17 cellular contexts compared by ENCODE assay signal in the genomic region with DNA sequence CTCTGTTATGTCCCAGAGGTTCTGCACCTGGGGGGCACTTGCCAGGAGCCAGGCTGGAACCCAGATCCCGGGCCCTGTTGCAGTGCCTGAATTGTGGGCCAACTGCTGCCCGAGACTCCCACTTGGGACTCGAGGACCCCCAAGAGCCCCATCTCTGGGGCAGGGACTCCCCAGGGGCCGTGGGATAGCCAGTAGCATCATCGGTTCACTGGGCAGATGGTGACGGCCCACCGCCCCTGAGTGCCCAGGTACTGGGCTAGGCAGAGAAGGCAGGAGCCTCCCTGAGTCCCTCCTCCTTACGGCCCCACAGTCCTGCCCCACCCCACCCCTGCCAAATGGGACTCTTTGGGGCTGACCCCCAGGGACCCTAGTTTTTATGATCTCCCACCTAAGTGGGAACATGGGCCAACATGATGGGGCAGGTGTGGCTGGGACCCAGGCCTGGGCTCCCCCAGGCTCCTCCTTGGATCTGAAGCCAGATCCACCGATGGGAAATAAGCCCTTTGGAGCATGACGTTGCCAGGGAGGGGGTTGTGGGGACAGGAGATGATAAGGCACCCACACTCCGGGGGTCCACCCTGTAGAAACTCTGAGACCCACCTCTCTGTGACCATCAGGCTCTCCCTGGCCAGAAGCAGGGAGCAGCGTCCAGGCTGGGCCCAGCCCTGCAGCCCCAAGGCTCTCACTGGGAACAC.
DNase-seq lines count a peak whose midpoint lies in the region; ATAC-seq and TF ChIP-seq lines count a peak whose summit lies in the region.
"Had no signal": no experiment of that assay in that cellular context is flagged by ENCODE, and none has a peak within 500 bp of the region (broad histone marks: within the 10 kb centered on the region; RNA-seq: fewer than 3 reads in every experiment).

No MANE protein-coding gene starts in this region.

- H3K4me1 ChIP-seq in IMR-90 (ENCODE audit: control insufficient read depth, insufficient read depth, low read length), result peaks cover 7% of the 10 kb centered on the region

- H2AFZ ChIP-seq in IMR-90 (replicated peaks; ENCODE audit: low read length, poor library complexity), result no peak overlapping the region
- H2AFZ ChIP-seq: GM23248 had no signal

- H2BK120ac ChIP-seq in IMR-90 (ENCODE audit: low read depth, low read length), result peak overlapping the region; percentile 21; the same call in 1 of the 2 replicates

- 96% methylated on average over 5 of the region's 12 CpGs; no CpG with 5 or more reads in 1 of the 2 experiments for WGBS in IMR-90 (ENCODE audit: extremely low coverage in 2 of 2, insufficient read length in 1 of 2), 2 experiments

- H3K9me3 ChIP-seq in IMR-90 (ENCODE audit: control insufficient read depth, insufficient read depth, low read length), result no peaks in the 10 kb centered on the region
- H3K9me3 ChIP-seq: thyroid gland had no signal

- no peak for TF ChIP-seq RAD21 in IMR-90 (IDR thresholded peaks at IDR 0.05; ENCODE audit: low read length)

- TF ChIP-seq POLR2A in IMR-90 (IDR thresholded peaks at IDR 0.05; ENCODE audit: low read depth, low read length), result no peak

- no peak overlapping the region for H2AK9ac ChIP-seq in IMR-90 (replicated peaks; ENCODE audit: low read depth, low read length, poor library complexity)

- H4K8ac ChIP-seq in IMR-90 (ENCODE audit: low read depth in 2 of 2, low read length in 2 of 2), result no peak overlapping the region

- peak overlapping the region; percentile 40; the same call in 1 of the 2 replicates for H2AK5ac ChIP-seq in IMR-90 (ENCODE audit: low read depth, low read length)

- no peak overlapping the region for H4K5ac ChIP-seq in IMR-90 (ENCODE audit: low read depth, low read length)

- H3K27ac ChIP-seq in IMR-90 (ENCODE audit: insufficient read depth, low read length), result no peak overlapping the region
- H3K27ac ChIP-seq: 22Rv1, GM23248, thyroid gland had no signal

- CTCF ChIA-PET in IMR-90 (lab: Yijun Ruan, JAX), result interaction anchor here (1.8 kb wide), 1 partner anchor 278 kb away, joined by 5 read pairs; no protein-coding TSS in a partner anchor

- no peak overlapping the region for H3K18ac ChIP-seq in IMR-90 (ENCODE audit: low read depth, low read length)

- no peak overlapping the region for H3K4me2 ChIP-seq in IMR-90 (ENCODE audit: low read depth, low read length)

- peaks cover 3% of the 10 kb centered on the region; the same call in 1 of the 2 replicates for H3K27me3 ChIP-seq in IMR-90 (ENCODE audit: control insufficient read depth, insufficient read depth, low read length)
- H3K27me3 ChIP-seq: thyroid gland had no signal

- no peaks in the 10 kb centered on the region for H3K79me1 ChIP-seq in IMR-90 (ENCODE audit: low read depth in 1 of 2, low read length in 2 of 2)

- no peak overlapping the region for H2BK20ac ChIP-seq in IMR-90 (ENCODE audit: low read depth, low read length)

- no peak overlapping the region for H3K56ac ChIP-seq in IMR-90 (ENCODE audit: extremely low read depth, insufficient read depth, low read length)

- in situ Hi-C loops in IMR-90 (cut with MboI; ENCODE audit: low sequenced_read_pairs) (loop anchor here (5.0 kb wide), 1 partner anchor 279 kb away; no protein-coding TSS in a partner anchor), KBM-7 (cut with MboI; ENCODE audit: low pct_unique_long_range_greater_than_20kb, low sequenced_read_pairs) (loop anchor here (25.0 kb wide), 1 partner anchor 524 kb away; no protein-coding TSS in a partner anchor)

- POLR2A ChIA-PET in IMR-90 (lab: Charles Lee; ENCODE audit: unreplicated experiment), result no interaction called here

- dilution Hi-C loops in IMR-90 (cut with HindIII; ENCODE audit: low sequenced_read_pairs, unreplicated experiment), result loop anchor here (25.0 kb wide), 1 partner anchor 249 kb away; no protein-coding TSS in a partner anchor

- no peaks in the 10 kb centered on the region for H3K9me1 ChIP-seq in IMR-90 (ENCODE audit: insufficient read depth, low read length)

- no peak overlapping the region for H2BK15ac ChIP-seq in IMR-90 (ENCODE audit: low read depth, low read length)

- no peak overlapping the region for H2BK5ac ChIP-seq in IMR-90 (ENCODE audit: low read depth, low read length, poor library complexity, severe bottlenecking)

- no peak for TF ChIP-seq CTCF in IMR-90 (conservative IDR thresholded peaks at IDR 0.05; ENCODE audit: low read depth, low read length)

- no peak overlapping the region for H4K91ac ChIP-seq in IMR-90 (ENCODE audit: insufficient read depth, low read depth, low read length)

- no peaks in the 10 kb centered on the region for H4K20me1 ChIP-seq in IMR-90 (ENCODE audit: insufficient read depth, low read length)

- ATAC-seq in activated CD4-positive, CD25-positive, alpha-beta regulatory T cell treated with anti-CD3 and anti-CD28 coated beads, Interleukin-2, amount 50 U/mL, for 24 hours, result no peak
- no peak for ATAC-seq in IMR-90 (ENCODE audit: low read depth)
- no peak for ATAC-seq in left ventricle myocardium superior
- ATAC-seq in sciatic nerve, result no peak
- ATAC-seq: activated CD8-positive, alpha-beta T cell treated with anti-CD3 and anti-CD28 coated beads for 36 hours; right cardiac atrium had no signal

- H3K4ac ChIP-seq in IMR-90 (ENCODE audit: low read depth, low read length), result 0 out of 2 replicates have a peak overlapping the region, but pooled peaks have one; percentile 24

- DNase-seq in activated CD4-positive, CD25-positive, alpha-beta regulatory T cell treated with anti-CD3 and anti-CD28 coated beads, Interleukin-2, amount 50 U/mL, for 72 hours, result peak; percentile 22
- DNase-seq in IMR-90 (no peak), left ventricle myocardium superior (peak; percentile 18), sciatic nerve (ENCODE audit: low spot score) (peak; percentile 27), KBM-7 (no peak), DMS 273 (lab: John Stamatoyannopoulos, UW; ENCODE audit: unreplicated experiment) (no peak)
- DNase-seq in activated CD4-positive, alpha-beta T cell treated with anti-CD3 and anti-CD28 coated beads for 48 hours, result no peak
- DNase-seq: activated T-cell treated with anti-CD3 and anti-CD28 coated beads, Interleukin-2, amount 50 U/mL, for 4 hours; foreskin melanocyte; NCI-H524 treated with DMSO at 0.1 percent for 48 hours; SHP77 treated with DMSO at 0.1 percent for 48 hours; thyroid gland had no signal

- H3K4me3 ChIP-seq in IMR-90 (ENCODE audit: insufficient read depth, low read depth, low read length), result no peak overlapping the region
- H3K4me3 ChIP-seq: GM23248, thyroid gland had no signal

- H3K36me3 ChIP-seq in IMR-90 (ENCODE audit: control insufficient read depth, insufficient read depth, low read length), result no peaks in the 10 kb centered on the region
- H3K36me3 ChIP-seq: thyroid gland had no signal

- no TSS peak for BruUV-seq in IMR-90 (replicated peaks; lab: Mats Ljungman, UMichigan)

- H3K23ac ChIP-seq in IMR-90 (ENCODE audit: low read depth, low read length), result no peak overlapping the region

- H3K9ac ChIP-seq in IMR-90 (ENCODE audit: low read depth, low read length), result no peak overlapping the region
- H3K9ac ChIP-seq: GM23248 had no signal

- intact Hi-C loops in IMR-90 (cut with micrococcal nuclease), result loop anchor here (1.0 kb wide), 1 partner anchor 227 kb away; no protein-coding TSS in a partner anchor
- intact Hi-C loops in left ventricle myocardium superior (cut with micrococcal nuclease), result no loop called here
- intact Hi-C loops in sciatic nerve (cut with DNase I), result loop anchor here (1.0 kb wide), 1 partner anchor 277 kb away; no protein-coding TSS in a partner anchor

- H3K14ac ChIP-seq in IMR-90 (replicated peaks; ENCODE audit: low read depth, low read length), result no peak overlapping the region

TF ChIP-seq in IMR-90, 13 proteins besides CTCF, POLR2A, EP300 and RAD21:
- no peak for TF ChIP-seq SMC3 (IDR thresholded peaks at IDR 0.05; ENCODE audit: low read depth, low read length)
- no peak for TF ChIP-seq MAZ (IDR thresholded peaks at IDR 0.05; ENCODE audit: borderline replicate concordance, low read depth, low read length)
- no peak for TF ChIP-seq NFE2L2 (IDR thresholded peaks at IDR 0.05; ENCODE audit: low read depth, low read length)
- TF ChIP-seq BHLHE40 (IDR thresholded peaks at IDR 0.05; ENCODE audit: low read depth, low read length), result no peak
- TF ChIP-seq, protein P1, sequence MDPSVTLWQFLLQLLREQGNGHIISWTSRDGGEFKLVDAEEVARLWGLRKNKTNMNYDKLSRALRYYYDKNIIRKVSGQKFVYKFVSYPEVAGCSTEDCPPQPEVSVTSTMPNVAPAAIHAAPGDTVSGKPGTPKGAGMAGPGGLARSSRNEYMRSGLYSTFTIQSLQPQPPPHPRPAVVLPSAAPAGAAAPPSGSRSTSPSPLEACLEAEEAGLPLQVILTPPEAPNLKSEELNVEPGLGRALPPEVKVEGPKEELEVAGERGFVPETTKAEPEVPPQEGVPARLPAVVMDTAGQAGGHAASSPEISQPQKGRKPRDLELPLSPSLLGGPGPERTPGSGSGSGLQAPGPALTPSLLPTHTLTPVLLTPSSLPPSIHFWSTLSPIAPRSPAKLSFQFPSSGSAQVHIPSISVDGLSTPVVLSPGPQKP (IDR thresholded peaks at IDR 0.05; ENCODE audit: borderline replicate concordance, low read depth, low read length), result no peak
- TF ChIP-seq MAFK (IDR thresholded peaks at IDR 0.05; ENCODE audit: low read depth, low read length), result no peak
- no peak for TF ChIP-seq CHD1 (IDR thresholded peaks at IDR 0.05; ENCODE audit: low read depth, low read length)
- TF ChIP-seq MXI1 (IDR thresholded peaks at IDR 0.05; ENCODE audit: borderline replicate concordance, low read depth, low read length), result no peak
- TF ChIP-seq RFX5 (IDR thresholded peaks at IDR 0.05; ENCODE audit: low read depth, low read length), result no peak
- no peak for TF ChIP-seq FOS (IDR thresholded peaks at IDR 0.05; ENCODE audit: low read depth, low read length)

Comparison
In these comparisons a context has a peak if more than half of its experiments do, and no peak if none do; other contexts are left out.
1. DNase-seq: peak in activated CD4-positive, CD25-positive, alpha-beta regulatory T cell treated with anti-CD3 and anti-CD28 coated beads, Interleukin-2, amount 50 U/mL, for 72 hours (single experiment), left ventricle myocardium superior (single experiment) and sciatic nerve (single experiment); none in IMR-90 (single experiment), KBM-7 (single experiment), activated CD4-positive, alpha-beta T cell treated with anti-CD3 and anti-CD28 coated beads for 48 hours (single experiment) and DMS 273 (single experiment).